1 cellular context compared by ENCODE assay signal in genomic region chr7:24742764-24743163, GRCh38.
TF ChIP-seq lines count a peak whose summit lies in the region.

No MANE protein-coding gene starts in this region.

TF ChIP-seq in A549, 52 proteins besides CTCF, POLR2A, EP300 and RAD21 (continued from another document):
- no peak for TF ChIP-seq CHD4 (IDR thresholded peaks at IDR 0.05; ENCODE audit: borderline replicate concordance)
- no peak for TF ChIP-seq NPAS2 (CRISPR knock-in tag; IDR thresholded peaks at IDR 0.05; ENCODE audit: borderline replicate concordance)
- no peak for TF ChIP-seq MYC (IDR thresholded peaks at IDR 0.05; ENCODE audit: borderline replicate concordance, low read length)
- no peak for TF ChIP-seq FOSL2 (IDR thresholded peaks at IDR 0.05)
- no peak for TF ChIP-seq FOSL2 (CRISPR knock-in tag; IDR thresholded peaks at IDR 0.05)
